Comparison of ENCODE assay signal across 8 cellular contexts in the genomic region with DNA sequence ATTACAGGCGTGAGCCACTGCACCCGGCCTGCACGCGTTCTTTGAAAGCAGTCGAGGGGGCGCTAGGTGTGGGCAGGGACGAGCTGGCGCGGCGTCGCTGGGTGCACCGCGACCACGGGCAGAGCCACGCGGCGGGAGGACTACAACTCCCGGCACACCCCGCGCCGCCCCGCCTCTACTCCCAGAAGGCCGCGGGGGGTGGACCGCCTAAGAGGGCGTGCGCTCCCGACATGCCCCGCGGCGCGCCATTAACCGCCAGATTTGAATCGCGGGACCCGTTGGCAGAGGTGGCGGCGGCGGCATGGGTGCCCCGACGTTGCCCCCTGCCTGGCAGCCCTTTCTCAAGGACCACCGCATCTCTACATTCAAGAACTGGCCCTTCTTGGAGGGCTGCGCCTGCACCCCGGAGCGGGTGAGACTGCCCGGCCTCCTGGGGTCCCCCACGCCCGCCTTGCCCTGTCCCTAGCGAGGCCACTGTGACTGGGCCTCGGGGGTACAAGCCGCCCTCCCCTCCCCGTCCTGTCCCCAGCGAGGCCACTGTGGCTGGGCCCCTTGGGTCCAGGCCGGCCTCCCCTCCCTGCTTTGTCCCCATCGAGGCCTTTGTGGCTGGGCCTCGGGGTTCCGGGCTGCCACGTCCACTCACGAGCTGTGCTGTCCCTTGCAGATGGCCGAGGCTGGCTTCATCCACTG. TPM values are rescaled to one million over a fixed set of nuclear protein-coding genes. Genes with fewer than 3 reads are reported as not detected.
A peak's percentile ranks its signal among the peaks of the same experiment; 100 is the strongest.
DNase-seq lines count a peak whose midpoint lies in the region; ATAC-seq and TF ChIP-seq lines count a peak whose summit lies in the region.

A gene (plus strand): TSS at position 238 of the 690 bp plus-strand sequence. CDS start 64 bp downstream, at position 302.

- H3K9me3 ChIP-seq in thoracic aorta, result no peaks in the 10 kb centered on the region

- no peak within 1 kb of the TSS for H3K27ac ChIP-seq in thoracic aorta

- CTCF ChIA-PET in activated naive CD4-positive, alpha-beta T cell treated with anti-CD3 and anti-CD28 coated beads, Interleukin-2, amount 10 ng/mL, durations not matched to agents 7 days and 5 days (lab: Charles Lee), result interaction anchor here (1.2 kb wide), 1 partner anchor 36 kb away, joined by 3 read pairs; no protein-coding TSS in a partner anchor

- peaks cover 20% of the 10 kb centered on the region for H3K36me3 Mint-ChIP-seq in activated naive CD4-positive, alpha-beta T cell treated with anti-CD3 and anti-CD28 coated beads, Interleukin-2, amount 10 ng/mL, durations not matched to agents 7 days and 5 days
- no peaks in the 10 kb centered on the region for H3K36me3 Mint-ChIP-seq in glutamatergic neuron (ENCODE audit: unreplicated experiment)
- no peaks in the 10 kb centered on the region for H3K36me3 Mint-ChIP-seq in osteocyte (ENCODE audit: unreplicated experiment)

- H3K4me1 Mint-ChIP-seq in activated naive CD4-positive, alpha-beta T cell treated with anti-CD3 and anti-CD28 coated beads, Interleukin-2, amount 10 ng/mL, durations not matched to agents 7 days and 5 days, result peaks cover 26% of the 10 kb centered on the region
- H3K4me1 Mint-ChIP-seq in glutamatergic neuron (ENCODE audit: low read depth, unreplicated experiment) (peaks cover 1% of the 10 kb centered on the region), osteocyte (ENCODE audit: unreplicated experiment) (peaks cover 15% of the 10 kb centered on the region)

- ATAC-seq in SK-N-SH treated with all-trans-retinoic acid at 6 μM for 48 hours (peak; percentile 99), thoracic aorta (ENCODE audit: insufficient number of reproducible peaks, low FRiP score, low read depth) (peak; percentile 65)

- H3K27me3 Mint-ChIP-seq in activated naive CD4-positive, alpha-beta T cell treated with anti-CD3 and anti-CD28 coated beads, Interleukin-2, amount 10 ng/mL, durations not matched to agents 7 days and 5 days, result peaks cover 4% of the 10 kb centered on the region
- H3K27me3 Mint-ChIP-seq in glutamatergic neuron (ENCODE audit: unreplicated experiment) (peaks cover 5% of the 10 kb centered on the region), osteocyte (ENCODE audit: unreplicated experiment) (no peaks in the 10 kb centered on the region)

- TF ChIP-seq CTCF in HFF-Myc (IDR thresholded peaks at IDR 0.05; ENCODE audit: low read depth, low read length, missing control alignments) (no peak), glutamatergic neuron (IDR thresholded peaks at IDR 0.05; ENCODE audit: partially characterized antibody, unreplicated experiment) (no peak), osteocyte (IDR thresholded peaks at IDR 0.05) (no peak), thoracic aorta (IDR thresholded peaks at IDR 0.05) (no peak)

- H3K4me3 ChIP-seq in HFF-Myc (replicated peaks; ENCODE audit: low read depth, low read length) (peak within 1 kb of the TSS; percentile 95), thoracic aorta (peak within 1 kb of the TSS; percentile 66)

- no peaks in the 10 kb centered on the region for H3K27me3 ChIP-seq in thoracic aorta (replicated peaks; ENCODE audit: insufficient read depth)

- DNase-seq in ELF-1 (ENCODE audit: low read depth, low spot score) (peak; percentile 90), HFF-Myc (ENCODE audit: extremely low read depth, low read depth) (peak; percentile 22), NCI-H1105 treated with DMSO at 0.1 percent for 48 hours (lab: John Stamatoyannopoulos, UW) (peak; percentile 81), glutamatergic neuron (peak; percentile 95), osteocyte (ENCODE audit: extremely low spot score, unreplicated experiment) (peak; percentile 96), thoracic aorta (ENCODE audit: low spot score) (peak; percentile 66)
- DNase-seq in activated naive CD4-positive, alpha-beta T cell treated with anti-CD3 and anti-CD28 coated beads, Interleukin-2, amount 10 ng/mL, durations not matched to agents 7 days and 5 days, result peak; percentile 94

- H3K4me1 ChIP-seq in thoracic aorta (ENCODE audit: control insufficient read depth in 1 of 2, low read depth in 2 of 2), result peaks cover 4 to 6% of the 10 kb centered on the region in 2 donors

- H3K9me3 Mint-ChIP-seq in activated naive CD4-positive, alpha-beta T cell treated with anti-CD3 and anti-CD28 coated beads, Interleukin-2, amount 10 ng/mL, durations not matched to agents 7 days and 5 days, result no peaks in the 10 kb centered on the region
- H3K9me3 Mint-ChIP-seq in glutamatergic neuron (ENCODE audit: unreplicated experiment) (peaks cover 3% of the 10 kb centered on the region), osteocyte (ENCODE audit: unreplicated experiment) (no peaks in the 10 kb centered on the region)

- no peaks in the 10 kb centered on the region for H3K36me3 ChIP-seq in thoracic aorta

- H3K4me3 Mint-ChIP-seq in activated naive CD4-positive, alpha-beta T cell treated with anti-CD3 and anti-CD28 coated beads, Interleukin-2, amount 10 ng/mL, durations not matched to agents 7 days and 5 days, result peak within 1 kb of the TSS; percentile 97
- peak within 1 kb of the TSS; percentile 88 for H3K4me3 Mint-ChIP-seq in glutamatergic neuron (ENCODE audit: unreplicated experiment)
- H3K4me3 Mint-ChIP-seq in osteocyte (ENCODE audit: unreplicated experiment), result peak within 1 kb of the TSS; percentile 83

- peak within 1 kb of the TSS; percentile 93 for H3K27ac Mint-ChIP-seq in activated naive CD4-positive, alpha-beta T cell treated with anti-CD3 and anti-CD28 coated beads, Interleukin-2, amount 10 ng/mL, durations not matched to agents 7 days and 5 days
- H3K27ac Mint-ChIP-seq in glutamatergic neuron (ENCODE audit: unreplicated experiment) (peak within 1 kb of the TSS; percentile 38), osteocyte (ENCODE audit: unreplicated experiment) (no peak within 1 kb of the TSS)

TF ChIP-seq in SK-N-SH treated with all-trans-retinoic acid at 6 μM for 48 hours, 23 proteins besides CTCF, POLR2A, EP300 and RAD21:
- no peak for TF ChIP-seq ZFP30 (CRISPR knock-in tag; IDR thresholded peaks at IDR 0.05)
- TF ChIP-seq, protein P1, sequence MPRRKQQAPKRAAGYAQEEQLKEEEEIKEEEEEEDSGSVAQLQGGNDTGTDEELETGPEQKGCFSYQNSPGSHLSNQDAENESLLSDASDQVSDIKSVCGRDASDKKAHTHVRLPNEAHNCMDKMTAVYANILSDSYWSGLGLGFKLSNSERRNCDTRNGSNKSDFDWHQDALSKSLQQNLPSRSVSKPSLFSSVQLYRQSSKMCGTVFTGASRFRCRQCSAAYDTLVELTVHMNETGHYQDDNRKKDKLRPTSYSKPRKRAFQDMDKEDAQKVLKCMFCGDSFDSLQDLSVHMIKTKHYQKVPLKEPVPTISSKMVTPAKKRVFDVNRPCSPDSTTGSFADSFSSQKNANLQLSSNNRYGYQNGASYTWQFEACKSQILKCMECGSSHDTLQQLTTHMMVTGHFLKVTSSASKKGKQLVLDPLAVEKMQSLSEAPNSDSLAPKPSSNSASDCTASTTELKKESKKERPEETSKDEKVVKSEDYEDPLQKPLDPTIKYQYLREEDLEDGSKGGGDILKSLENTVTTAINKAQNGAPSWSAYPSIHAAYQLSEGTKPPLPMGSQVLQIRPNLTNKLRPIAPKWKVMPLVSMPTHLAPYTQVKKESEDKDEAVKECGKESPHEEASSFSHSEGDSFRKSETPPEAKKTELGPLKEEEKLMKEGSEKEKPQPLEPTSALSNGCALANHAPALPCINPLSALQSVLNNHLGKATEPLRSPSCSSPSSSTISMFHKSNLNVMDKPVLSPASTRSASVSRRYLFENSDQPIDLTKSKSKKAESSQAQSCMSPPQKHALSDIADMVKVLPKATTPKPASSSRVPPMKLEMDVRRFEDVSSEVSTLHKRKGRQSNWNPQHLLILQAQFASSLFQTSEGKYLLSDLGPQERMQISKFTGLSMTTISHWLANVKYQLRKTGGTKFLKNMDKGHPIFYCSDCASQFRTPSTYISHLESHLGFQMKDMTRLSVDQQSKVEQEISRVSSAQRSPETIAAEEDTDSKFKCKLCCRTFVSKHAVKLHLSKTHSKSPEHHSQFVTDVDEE (CRISPR knock-in tag; IDR thresholded peaks at IDR 0.05), result peak; percentile 45; the same call in 1 of the 2 replicates
- TF ChIP-seq, protein P2, sequence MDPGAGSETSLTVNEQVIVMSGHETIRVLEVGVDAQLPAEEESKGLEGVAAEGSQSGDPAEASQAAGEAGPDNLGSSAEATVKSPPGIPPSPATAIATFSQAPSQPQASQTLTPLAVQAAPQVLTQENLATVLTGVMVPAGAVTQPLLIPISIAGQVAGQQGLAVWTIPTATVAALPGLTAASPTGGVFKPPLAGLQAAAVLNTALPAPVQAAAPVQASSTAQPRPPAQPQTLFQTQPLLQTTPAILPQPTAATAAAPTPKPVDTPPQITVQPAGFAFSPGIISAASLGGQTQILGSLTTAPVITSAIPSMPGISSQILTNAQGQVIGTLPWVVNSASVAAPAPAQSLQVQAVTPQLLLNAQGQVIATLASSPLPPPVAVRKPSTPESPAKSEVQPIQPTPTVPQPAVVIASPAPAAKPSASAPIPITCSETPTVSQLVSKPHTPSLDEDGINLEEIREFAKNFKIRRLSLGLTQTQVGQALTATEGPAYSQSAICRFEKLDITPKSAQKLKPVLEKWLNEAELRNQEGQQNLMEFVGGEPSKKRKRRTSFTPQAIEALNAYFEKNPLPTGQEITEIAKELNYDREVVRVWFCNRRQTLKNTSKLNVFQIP (CRISPR knock-in tag; IDR thresholded peaks at IDR 0.05; ENCODE audit: borderline replicate concordance, low read depth), result no peak

RNA-seq across cellular contexts. Expression of the gene that starts here (rescaled TPM):
- total RNA-seq in glutamatergic neuron (ENCODE audit: unreplicated experiment) (14.5 TPM), osteocyte (11.9 and 12.3 TPM in 2 replicates), thoracic aorta (1 to 10 TPM in 1 of 2 donors, under 1 TPM in 1; 0.14 to 4.2 TPM)

Comparison
In these comparisons a context has a peak if more than half of its experiments do, and no peak if none do; other contexts are left out.
1. DNase-seq: peak in every context shown above with its lines; median percentile 96 in osteocyte; 95 in glutamatergic neuron; 94 in activated naive CD4-positive, alpha-beta T cell treated with anti-CD3 and anti-CD28 coated beads, Interleukin-2, amount 10 ng/mL, durations not matched to agents 7 days and 5 days; 90 in ELF-1; 81 in NCI-H1105 treated with DMSO at 0.1 percent for 48 hours; 66 in thoracic aorta; 22 in HFF-Myc.